8 cellular contexts compared by ENCODE assay signal in genomic region chr1:93615201-93616150, GRCh38.
DNase-seq lines count a peak whose midpoint lies in the region; ATAC-seq, FAIRE-seq and TF ChIP-seq lines count a peak whose summit lies in the region.

No MANE protein-coding gene starts in this region.

- peak overlapping the region; percentile 96 for H3K27ac Mint-ChIP-seq in GM23338

- H3K4me2 ChIP-seq in GM23338, result peak overlapping the region; percentile 17

- no peaks in the 10 kb centered on the region for H3K9me2 ChIP-seq in GM23338 (ENCODE audit: insufficient read depth)

- H3K79me2 ChIP-seq in GM23338 (replicated peaks; ENCODE audit: insufficient read depth), result peaks cover 10% of the 10 kb centered on the region

- H3K4me3 Mint-ChIP-seq in GM23338, result peak overlapping the region; percentile 13; the same call in 2 of the 3 replicates

- TF ChIP-seq CTCF in GM23338 (conservative IDR thresholded peaks at IDR 0.05; ENCODE audit: low read depth in 2 of 2) (no peak), lower lobe of right lung (IDR thresholded peaks at IDR 0.05) (no peak)

- peaks cover 10% of the 10 kb centered on the region for H3K27me3 Mint-ChIP-seq in GM23338 (ENCODE audit: insufficient read depth, low read depth, poor library complexity)

- H3K4me1 ChIP-seq in GM23338 (ENCODE audit: insufficient read depth) (peaks cover 36% of the 10 kb centered on the region), lower lobe of right lung (peaks cover 39% of the 10 kb centered on the region)

- intact Hi-C loops in lower lobe of right lung (cut with DNase I), result no loop called here

- H3K4me3 ChIP-seq in GM23338 (no peak overlapping the region; the same call in 1 of the 2 replicates), lower lobe of right lung (no peak overlapping the region)

- H3K36me3 ChIP-seq in GM23338 (ENCODE audit: insufficient read depth), result no peaks in the 10 kb centered on the region
- H3K36me3 ChIP-seq in lower lobe of right lung, result no peaks in the 10 kb centered on the region

- H4K20me1 ChIP-seq in GM23338 (replicated peaks; ENCODE audit: insufficient read depth), result no peaks in the 10 kb centered on the region

- H3K27ac ChIP-seq in GM23338 (ENCODE audit: low read depth), result peak overlapping the region; percentile 47
- peak overlapping the region; percentile 59 for H3K27ac ChIP-seq in lower lobe of right lung

- ATAC-seq in GM18499 (IDR thresholded peaks at IDR 0.05; ENCODE audit: insufficient read depth, unreplicated experiment) (peak; percentile 82), GM23338 (peak; percentile 20), lower lobe of right lung (peak in 1 of 2 donors; percentile 16)

- DNase-seq in GM23338 (ENCODE audit: low spot score), result peak; percentile 76
- DNase-seq in LoVo (ENCODE audit: low spot score), result peak; percentile 32
- DNase-seq in amniotic epithelial cell (ENCODE audit: low read depth), result peak; percentile 92
- DNase-seq in lower lobe of right lung, result no peak
- peak; percentile 66 for DNase-seq in urothelium cell line (ENCODE audit: low spot score)
- no peak for DNase-seq in dedifferentiated amniotic fluid mesenchymal stem cell (ENCODE audit: extremely low spot score)
- no peak for DNase-seq in NCI-H2196 treated with DMSO at 0.1 percent for 48 hours (lab: John Stamatoyannopoulos, UW; ENCODE audit: unreplicated experiment)

- H2AFZ ChIP-seq in GM23338, result no peak overlapping the region

- no peaks in the 10 kb centered on the region; the same call in 2 of the 3 replicates for H3K36me3 Mint-ChIP-seq in GM23338 (ENCODE audit: low read depth)

- H3K9me3 Mint-ChIP-seq in GM23338, result no peaks in the 10 kb centered on the region

- H3K9me3 ChIP-seq in lower lobe of right lung, result no peaks in the 10 kb centered on the region

- H3K4me1 Mint-ChIP-seq in GM23338, result peaks cover 63% of the 10 kb centered on the region

- no peak for FAIRE-seq in urothelium cell line (lab: Jason Lieb, UNC)

- H3K27me3 ChIP-seq in GM23338 (ENCODE audit: insufficient read depth) (no peaks in the 10 kb centered on the region), lower lobe of right lung (ENCODE audit: low read depth) (no peaks in the 10 kb centered on the region)

- H3F3A ChIP-seq in GM23338 (replicated peaks; ENCODE audit: low read depth), result no peaks in the 10 kb centered on the region

TF ChIP-seq in GM23338, 12 proteins besides CTCF, POLR2A, EP300 and RAD21:
- TF ChIP-seq POLR2AphosphoS5 (IDR thresholded peaks at IDR 0.05; ENCODE audit: low read depth) (no peak), EZH2phosphoT487 (IDR thresholded peaks at IDR 0.05; ENCODE audit: unreplicated experiment) (no peak), CREB1 (CRISPR knock-in tag; IDR thresholded peaks at IDR 0.05; ENCODE audit: low read depth) (peak; percentile 46; the same call in 1 of the 2 replicates)

Comparison
In these comparisons a context has a peak if more than half of its experiments do, and no peak if none do; other contexts are left out.
1. DNase-seq: peak in GM23338 (single experiment), LoVo (single experiment), amniotic epithelial cell (single experiment) and urothelium cell line (single experiment); none in lower lobe of right lung (single experiment), dedifferentiated amniotic fluid mesenchymal stem cell (single experiment) and NCI-H2196 treated with DMSO at 0.1 percent for 48 hours (single experiment).